8 cellular contexts compared by ENCODE assay signal in genomic region chr9:128551652-128552152, GRCh38. TPM values are rescaled to one million over a fixed set of nuclear protein-coding genes. Genes with fewer than 3 reads are reported as not detected.
DNase-seq lines count a peak whose midpoint lies in the region; ATAC-seq and TF ChIP-seq lines count a peak whose summit lies in the region.

No MANE protein-coding gene starts in this region.

- H3K36me3 ChIP-seq in endodermal cell (ENCODE audit: control insufficient read depth, insufficient read depth, low read length) (peaks cover 3% of the 10 kb centered on the region), neuron (ENCODE audit: insufficient read depth, low read length) (peaks cover 2% of the 10 kb centered on the region)

- H3K27me3 Mint-ChIP-seq in endodermal cell (ENCODE audit: insufficient read depth), result peaks cover 1% of the 10 kb centered on the region

- H2AFZ ChIP-seq in neuron (ENCODE audit: low read depth, low read length), result peak overlapping the region; percentile 90

- H3K4me1 Mint-ChIP-seq in endodermal cell, result peaks cover 28% of the 10 kb centered on the region

- H3K9me3 ChIP-seq in endodermal cell (ENCODE audit: control insufficient read depth, low read length) (no peaks in the 10 kb centered on the region), neuron (ENCODE audit: low read length) (no peaks in the 10 kb centered on the region)

- H3K9ac ChIP-seq in endodermal cell (ENCODE audit: extremely low read depth, low read length, poor library complexity, severe bottlenecking), result peak overlapping the region; percentile 78

- H3K4me3 ChIP-seq in GM12865 (ENCODE audit: low read depth, low read length), result peak overlapping the region; percentile 72
- peak overlapping the region; percentile 57 for H3K4me3 ChIP-seq in NB4 (ENCODE audit: low read depth, low read length)
- peak overlapping the region; percentile 84 for H3K4me3 ChIP-seq in endodermal cell (ENCODE audit: low read length)
- peak overlapping the region; percentile 87 for H3K4me3 ChIP-seq in neuron (ENCODE audit: low read length)

- WGBS in endodermal cell (ENCODE audit: insufficient coverage in 1 of 2, insufficient read length in 1 of 2), 2 experiments, result 5 to 12% methylated on average over 9 to 22 of the region's 22 CpGs

- no peaks in the 10 kb centered on the region for H3K36me3 Mint-ChIP-seq in endodermal cell (ENCODE audit: low read depth)

- H3K9me3 Mint-ChIP-seq in endodermal cell, result no peaks in the 10 kb centered on the region

- H3K4me1 ChIP-seq in endodermal cell (ENCODE audit: control insufficient read depth, insufficient read depth, low read length), result peaks cover 16% of the 10 kb centered on the region
- peaks cover 40% of the 10 kb centered on the region for H3K4me1 ChIP-seq in neuron (ENCODE audit: insufficient read depth, low read length)

- H3K27me3 ChIP-seq in endodermal cell (ENCODE audit: control insufficient read depth, insufficient read depth, low read length, poor library complexity, severe bottlenecking) (no peaks in the 10 kb centered on the region), neuron (ENCODE audit: insufficient read depth, low read length) (no peaks in the 10 kb centered on the region)

- peak overlapping the region; percentile 59 for H3K27ac ChIP-seq in endodermal cell (ENCODE audit: low read depth, low read length)

- DNase-seq in GM12865 (ENCODE audit: low read depth) (no peak), NB4 (ENCODE audit: low read depth) (no peak), endodermal cell (no peak), MV-4-11 (lab: John Stamatoyannopoulos, UW) (no peak), OCI-M2 (lab: John Stamatoyannopoulos, UW; ENCODE audit: unreplicated experiment) (no peak), putamen (ENCODE audit: low spot score) (no peak)

- ATAC-seq in GM21423 (IDR thresholded peaks at IDR 0.05; ENCODE audit: unreplicated experiment), result no peak

- H3K4me3 Mint-ChIP-seq in endodermal cell, result no peak overlapping the region

- TF ChIP-seq CTCF in GM12865 (IDR thresholded peaks at IDR 0.05; ENCODE audit: insufficient read depth, low read depth, low read length, missing control alignments), result no peak
- no peak for TF ChIP-seq CTCF in NB4 (IDR thresholded peaks at IDR 0.05; ENCODE audit: low read depth, low read length)
- TF ChIP-seq CTCF in endodermal cell (conservative IDR thresholded peaks at IDR 0.05), result no peak

- TF ChIP-seq POLR2A in NB4 (IDR thresholded peaks at IDR 0.05; ENCODE audit: extremely low read depth, insufficient read length), result no peak

- H3K27ac Mint-ChIP-seq in endodermal cell, result peak overlapping the region; percentile 95

RNA-seq across cellular contexts. Expression of gene SPTAN1, which starts 0.7 kb away (rescaled TPM):
- 100 to 1,000 TPM; 309 to 319 TPM for total RNA-seq in endodermal cell
- 190 TPM for polyA plus RNA-seq in endodermal cell (2013, experiment 1 of 2)
- 174 TPM for polyA plus RNA-seq in endodermal cell (2013, experiment 2 of 2)

RNA-seq across cellular contexts. Expression of gene GLE1, which starts 47.2 kb away (rescaled TPM):
- 10 to 100 TPM; 14.7 to 16.6 TPM for total RNA-seq in endodermal cell
- polyA plus RNA-seq in endodermal cell (2013, experiment 1 of 2), result 15.9 TPM
- 17.1 TPM for polyA plus RNA-seq in endodermal cell (2013, experiment 2 of 2)
